ENCODE assay signal across 16 cellular contexts in genomic region chr6:41228616-41229015, GRCh38. TPM values are rescaled to one million over a fixed set of nuclear protein-coding genes. Genes with fewer than 3 reads are reported as not detected.
A peak's percentile ranks its signal among the peaks of the same experiment; 100 is the strongest.
DNase-seq lines count a peak whose midpoint lies in the region; ATAC-seq lines count a peak whose summit lies in the region.
"Had no signal": no experiment of that assay in that cellular context is flagged by ENCODE, and none has a peak within 500 bp of the region (broad histone marks: within the 10 kb centered on the region; RNA-seq: fewer than 3 reads in every experiment).

No MANE protein-coding gene starts in this region.

- no peak overlapping the region for H4K8ac ChIP-seq in mesendoderm (ENCODE audit: low read depth, low read length)

- H2AFZ ChIP-seq in Karpas-422 (ENCODE audit: low read length): no peak overlapping the region

- no peak overlapping the region for H3K56ac ChIP-seq in mesendoderm (ENCODE audit: low read length)

- H3K9me2 ChIP-seq in Karpas-422 (replicated peaks; ENCODE audit: insufficient read depth, low read length): no peaks in the 10 kb centered on the region

- H3K36me3 ChIP-seq in Karpas-422 (ENCODE audit: insufficient read depth, low read length) (no peaks in the 10 kb centered on the region), adipocyte (ENCODE audit: control insufficient read depth, insufficient read depth, low read length, severe bottlenecking) (no peaks in the 10 kb centered on the region), mesendoderm (ENCODE audit: control insufficient read depth, insufficient read depth, low read length) (no peaks in the 10 kb centered on the region)

- DNase-seq in EH (ENCODE audit: low read depth): peak; percentile 22
- peak; percentile 49 for DNase-seq in Karpas-422
- DNase-seq in adipocyte (ENCODE audit: low read depth): peak; percentile 4
- peak; percentile 57 for DNase-seq in mesendoderm
- no peak for DNase-seq in KG1 (lab: John Stamatoyannopoulos, UW)
- no peak for DNase-seq in stimulated activated CD4-positive, alpha-beta T cell treated with anti-CD3 and anti-CD28 coated beads, Interleukin-12 subunit alpha, Interleukin-12 subunit beta, amount 100 ng/mL, for 4 hours
- DNase-seq in stimulated activated CD4-positive, alpha-beta T cell treated with anti-CD3 and anti-CD28 coated beads, Interleukin-4, amount 100 ng/mL, for 24 hours: no peak
- DNase-seq: activated CD8-positive, alpha-beta T cell treated with anti-CD3 and anti-CD28 coated beads for 36 hours; activated naive CD4-positive, alpha-beta T cell; caudate nucleus; CD8-positive, alpha-beta T cell; NCI-H1694 treated with DMSO at 0.1 percent for 48 hours; testis had no signal

- no peak overlapping the region for H2AK5ac ChIP-seq in mesendoderm (ENCODE audit: low read length)

- H2BK5ac ChIP-seq in mesendoderm (ENCODE audit: low read length): no peak overlapping the region

- no peak overlapping the region for H4K5ac ChIP-seq in mesendoderm (ENCODE audit: low read length)

- no peak overlapping the region for H3K4ac ChIP-seq in mesendoderm (ENCODE audit: low read depth, low read length)

- no peak overlapping the region for H2BK15ac ChIP-seq in mesendoderm (replicated peaks; ENCODE audit: low read depth)

- no CpG with 5 or more reads among the region's 5 CpGs for WGBS in mesendoderm (ENCODE audit: extremely low coverage, insufficient coverage, low lambda C conversion rate)

- H3K9ac ChIP-seq in Karpas-422 (ENCODE audit: low read length) (no peak overlapping the region), adipocyte (ENCODE audit: low read length) (no peak overlapping the region), mesendoderm (ENCODE audit: low read length) (no peak overlapping the region)

- H3K4me3 ChIP-seq in Karpas-422 (ENCODE audit: low read length): no peak overlapping the region
- no peak overlapping the region for H3K4me3 ChIP-seq in adipocyte (ENCODE audit: low read length)
- no peak overlapping the region for H3K4me3 ChIP-seq in mesendoderm (ENCODE audit: low read length)
- H3K4me3 ChIP-seq: testis had no signal

- H3K79me2 ChIP-seq in Karpas-422 (ENCODE audit: low read length) (no peaks in the 10 kb centered on the region), mesendoderm (ENCODE audit: control insufficient read depth, insufficient read depth, low read length) (no peaks in the 10 kb centered on the region)

- H4K20me1 ChIP-seq in Karpas-422 (ENCODE audit: insufficient read depth, low read depth, low read length): no peaks in the 10 kb centered on the region

- H3K18ac ChIP-seq in mesendoderm (ENCODE audit: low read length): no peak overlapping the region

- H3K79me1 ChIP-seq in mesendoderm (ENCODE audit: low read length): no peaks in the 10 kb centered on the region

- no peak overlapping the region for H3K4me2 ChIP-seq in Karpas-422 (ENCODE audit: low read depth, low read length, poor library complexity, severe bottlenecking)
- no peak overlapping the region for H3K4me2 ChIP-seq in mesendoderm (ENCODE audit: low read length)

- no peak overlapping the region for H3K23ac ChIP-seq in mesendoderm (ENCODE audit: low read length)

- H3K9me3 ChIP-seq in Karpas-422 (ENCODE audit: low read length): no peaks in the 10 kb centered on the region
- no peaks in the 10 kb centered on the region for H3K9me3 ChIP-seq in adipocyte (ENCODE audit: control insufficient read depth, low read length)
- H3K9me3 ChIP-seq: testis had no signal

- H3K27me3 ChIP-seq in Karpas-422 (ENCODE audit: low read length): no peaks in the 10 kb centered on the region
- peaks cover 25% of the 10 kb centered on the region for H3K27me3 ChIP-seq in adipocyte (replicated peaks; ENCODE audit: control insufficient read depth, insufficient read depth, low read length)
- H3K27me3 ChIP-seq in mesendoderm (ENCODE audit: insufficient read depth, low read length, poor library complexity): no peaks in the 10 kb centered on the region
- H3K27me3 ChIP-seq: testis had no signal

- no peaks in the 10 kb centered on the region for H3K4me1 ChIP-seq in Karpas-422 (ENCODE audit: low read length)
- H3K4me1 ChIP-seq in adipocyte (ENCODE audit: control insufficient read depth, insufficient read depth, low read length): no peaks in the 10 kb centered on the region
- no peaks in the 10 kb centered on the region for H3K4me1 ChIP-seq in mesendoderm (ENCODE audit: control insufficient read depth, low read depth, low read length)
- H3K4me1 ChIP-seq: testis had no signal

- ATAC-seq in esophagus mucosa: no peak
- ATAC-seq: activated CD8-positive, alpha-beta T cell treated with anti-CD3 and anti-CD28 coated beads for 36 hours; CD8-positive, alpha-beta T cell had no signal

- H3K27ac ChIP-seq in Karpas-422 (ENCODE audit: low read length) (no peak overlapping the region), mesendoderm (ENCODE audit: low read depth, low read length) (no peak overlapping the region)
- H3K27ac ChIP-seq: testis had no signal

- no peak overlapping the region for H2BK120ac ChIP-seq in mesendoderm (ENCODE audit: low read depth, low read length)

RNA-seq across cellular contexts. Expression of gene TREML4, which starts 0.5 kb away (rescaled TPM):
- not detected in 2 replicates for total RNA-seq in Karpas-422 (2014; rRNA removed; shearing (Covaris generic); ENCODE audit: low replicate concordance)
- polyA plus RNA-seq in mesendoderm (2013, experiment 1 of 2): not detected
- polyA plus RNA-seq in mesendoderm (2013, experiment 2 of 2): 0.06 TPM
- total RNA-seq in esophagus mucosa: not detected
- total RNA-seq: activated CD8-positive, alpha-beta T cell treated with anti-CD3 and anti-CD28 coated beads for 36 hours; CD8-positive, alpha-beta T cell; fibroblast of lung; HT1080; testis had no signal
- polyA plus RNA-seq: fibroblast of lung had no signal

RNA-seq across cellular contexts. Expression of gene TREML2, which starts 27.7 kb away (rescaled TPM):
- 0.07 TPM in 1 of 2 replicates, not detected in the other for total RNA-seq in Karpas-422 (2014; rRNA removed; shearing (Covaris generic); ENCODE audit: low replicate concordance)
- 0.48 TPM for polyA plus RNA-seq in mesendoderm (2013, experiment 1 of 2)
- 0.46 TPM for polyA plus RNA-seq in mesendoderm (2013, experiment 2 of 2)
- total RNA-seq in esophagus mucosa: 0.04 TPM
- total RNA-seq: fibroblast of lung, HT1080 had no signal
- polyA plus RNA-seq: fibroblast of lung had no signal

RNA-seq across cellular contexts. Expression of gene TREM1, which starts 57.9 kb away (rescaled TPM):
- not detected in 2 replicates for total RNA-seq in Karpas-422 (2014; rRNA removed; shearing (Covaris generic); ENCODE audit: low replicate concordance)
- 0.03 TPM for polyA plus RNA-seq in mesendoderm (2013, experiment 1 of 2)
- polyA plus RNA-seq in mesendoderm (2013, experiment 2 of 2): 0.07 TPM
- 0.20 TPM for total RNA-seq in esophagus mucosa
- total RNA-seq: activated CD8-positive, alpha-beta T cell treated with anti-CD3 and anti-CD28 coated beads for 36 hours; fibroblast of lung; HT1080 had no signal

Comparison
In these comparisons a context has a peak if more than half of its experiments do, and no peak if none do; other contexts are left out.
1. DNase-seq: peak in EH (single experiment), Karpas-422 (single experiment), adipocyte (single experiment) and mesendoderm (single experiment); none in KG1 (single experiment), stimulated activated CD4-positive, alpha-beta T cell treated with anti-CD3 and anti-CD28 coated beads, Interleukin-12 subunit alpha, Interleukin-12 subunit beta, amount 100 ng/mL, for 4 hours (single experiment) and stimulated activated CD4-positive, alpha-beta T cell treated with anti-CD3 and anti-CD28 coated beads, Interleukin-4, amount 100 ng/mL, for 24 hours (single experiment).